1 cellular context compared by ENCODE assay signal in the genomic region with DNA sequence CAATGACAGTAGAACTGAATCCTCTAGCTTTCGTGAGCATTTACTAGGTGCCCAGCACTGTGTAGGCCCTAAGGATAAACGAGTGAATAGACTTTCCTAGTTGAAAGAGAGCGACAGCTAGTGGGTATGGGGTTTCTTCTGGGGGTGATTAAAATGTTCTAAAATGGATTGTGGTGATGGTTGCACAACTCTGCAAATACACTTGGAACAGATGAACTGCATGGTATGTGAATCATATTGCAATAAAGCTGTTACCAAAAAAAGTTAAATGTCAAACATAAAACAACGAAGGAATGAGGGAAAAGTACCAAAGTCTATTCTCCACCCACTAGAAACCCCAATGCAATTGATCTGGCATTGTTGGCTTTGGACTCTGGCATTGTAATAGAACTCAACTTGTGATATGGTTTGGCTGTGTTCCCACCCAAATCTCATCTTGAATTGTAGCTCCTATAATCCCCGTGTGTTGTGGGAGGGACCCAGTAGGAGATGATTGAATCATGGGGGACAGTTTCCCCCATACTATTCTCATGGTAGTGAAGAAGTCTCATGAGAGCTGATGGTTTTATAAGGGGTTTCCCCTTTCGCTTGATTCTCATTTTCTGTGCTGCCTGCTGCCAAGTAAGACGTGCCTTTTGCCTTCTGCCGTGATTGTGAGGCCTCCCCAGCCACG.
A peak's percentile ranks its signal among the peaks of the same experiment; 100 is the strongest.
TF ChIP-seq lines count a peak whose summit lies in the region.

No MANE protein-coding gene starts in this region.

TF ChIP-seq in K562, 482 proteins besides CTCF, POLR2A, EP300 and RAD21 (continued from another document and continues in another):
- TF ChIP-seq, protein P1, sequence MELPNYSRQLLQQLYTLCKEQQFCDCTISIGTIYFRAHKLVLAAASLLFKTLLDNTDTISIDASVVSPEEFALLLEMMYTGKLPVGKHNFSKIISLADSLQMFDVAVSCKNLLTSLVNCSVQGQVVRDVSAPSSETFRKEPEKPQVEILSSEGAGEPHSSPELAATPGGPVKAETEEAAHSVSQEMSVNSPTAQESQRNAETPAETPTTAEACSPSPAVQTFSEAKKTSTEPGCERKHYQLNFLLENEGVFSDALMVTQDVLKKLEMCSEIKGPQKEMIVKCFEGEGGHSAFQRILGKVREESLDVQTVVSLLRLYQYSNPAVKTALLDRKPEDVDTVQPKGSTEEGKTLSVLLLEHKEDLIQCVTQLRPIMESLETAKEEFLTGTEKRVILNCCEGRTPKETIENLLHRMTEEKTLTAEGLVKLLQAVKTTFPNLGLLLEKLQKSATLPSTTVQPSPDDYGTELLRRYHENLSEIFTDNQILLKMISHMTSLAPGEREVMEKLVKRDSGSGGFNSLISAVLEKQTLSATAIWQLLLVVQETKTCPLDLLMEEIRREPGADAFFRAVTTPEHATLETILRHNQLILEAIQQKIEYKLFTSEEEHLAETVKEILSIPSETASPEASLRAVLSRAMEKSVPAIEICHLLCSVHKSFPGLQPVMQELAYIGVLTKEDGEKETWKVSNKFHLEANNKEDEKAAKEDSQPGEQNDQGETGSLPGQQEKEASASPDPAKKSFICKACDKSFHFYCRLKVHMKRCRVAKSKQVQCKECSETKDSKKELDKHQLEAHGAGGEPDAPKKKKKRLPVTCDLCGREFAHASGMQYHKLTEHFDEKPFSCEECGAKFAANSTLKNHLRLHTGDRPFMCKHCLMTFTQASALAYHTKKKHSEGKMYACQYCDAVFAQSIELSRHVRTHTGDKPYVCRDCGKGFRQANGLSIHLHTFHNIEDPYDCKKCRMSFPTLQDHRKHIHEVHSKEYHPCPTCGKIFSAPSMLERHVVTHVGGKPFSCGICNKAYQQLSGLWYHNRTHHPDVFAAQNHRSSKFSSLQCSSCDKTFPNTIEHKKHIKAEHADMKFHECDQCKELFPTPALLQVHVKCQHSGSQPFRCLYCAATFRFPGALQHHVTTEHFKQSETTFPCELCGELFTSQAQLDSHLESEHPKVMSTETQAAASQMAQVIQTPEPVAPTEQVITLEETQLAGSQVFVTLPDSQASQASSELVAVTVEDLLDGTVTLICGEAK (IDR thresholded peaks at IDR 0.05), result no peak
- TF ChIP-seq, protein P1 (CRISPR knock-in tag; IDR thresholded peaks at IDR 0.05), result no peak
- TF ChIP-seq COPS2 (conservative IDR thresholded peaks at IDR 0.05), result no peak
- peak; percentile 75 for TF ChIP-seq CEBPB (tag; IDR thresholded peaks at IDR 0.05)
- no peak for TF ChIP-seq FUS (optimal IDR thresholded peaks at IDR 0.05; ENCODE audit: low read depth, low read length)
- no peak for TF ChIP-seq ZNF79 (CRISPR knock-in tag; IDR thresholded peaks at IDR 0.05; ENCODE audit: low read depth)
- no peak for TF ChIP-seq ELF1 (tag; IDR thresholded peaks at IDR 0.05)
- no peak for TF ChIP-seq ZBTB8A (IDR thresholded peaks at IDR 0.05; ENCODE audit: partially characterized antibody)
- no peak for TF ChIP-seq ZNF140 (CRISPR knock-in tag; IDR thresholded peaks at IDR 0.05)
- no peak for TF ChIP-seq TRIM25 (IDR thresholded peaks at IDR 0.05; ENCODE audit: borderline replicate concordance)
- peak; percentile 3 for TF ChIP-seq MEIS2 (IDR thresholded peaks at IDR 0.05; ENCODE audit: partially characterized antibody)
- no peak for TF ChIP-seq HNRNPLL (IDR thresholded peaks at IDR 0.05; ENCODE audit: low read depth, low read length, poor library complexity, severe bottlenecking)
- 0 out of 2 replicates have a peak, but pooled peaks have one; percentile 30 for TF ChIP-seq ZNF197 (CRISPR knock-in tag; IDR thresholded peaks at IDR 0.05; ENCODE audit: low read depth)
- TF ChIP-seq POLR2B (IDR thresholded peaks at IDR 0.05; ENCODE audit: low read depth, partially characterized antibody), result peak; percentile 11
- TF ChIP-seq, protein P2, sequence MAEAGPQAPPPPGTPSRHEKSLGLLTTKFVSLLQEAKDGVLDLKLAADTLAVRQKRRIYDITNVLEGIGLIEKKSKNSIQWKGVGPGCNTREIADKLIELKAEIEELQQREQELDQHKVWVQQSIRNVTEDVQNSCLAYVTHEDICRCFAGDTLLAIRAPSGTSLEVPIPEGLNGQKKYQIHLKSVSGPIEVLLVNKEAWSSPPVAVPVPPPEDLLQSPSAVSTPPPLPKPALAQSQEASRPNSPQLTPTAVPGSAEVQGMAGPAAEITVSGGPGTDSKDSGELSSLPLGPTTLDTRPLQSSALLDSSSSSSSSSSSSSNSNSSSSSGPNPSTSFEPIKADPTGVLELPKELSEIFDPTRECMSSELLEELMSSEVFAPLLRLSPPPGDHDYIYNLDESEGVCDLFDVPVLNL (CRISPR knock-in tag; IDR thresholded peaks at IDR 0.05; ENCODE audit: low read depth), result no peak
- no peak for TF ChIP-seq CBX5 (IDR thresholded peaks at IDR 0.05; ENCODE audit: borderline replicate concordance, low read depth)
- TF ChIP-seq ZNF280A (IDR thresholded peaks at IDR 0.05; ENCODE audit: low read depth, partially characterized antibody), result no peak
- peak; percentile 37; the same call in 1 of the 2 replicates for TF ChIP-seq ZFX (CRISPR knock-in tag; IDR thresholded peaks at IDR 0.05)
- no peak for TF ChIP-seq KLF16 (IDR thresholded peaks at IDR 0.05)
- TF ChIP-seq ZKSCAN3 (CRISPR knock-in tag; IDR thresholded peaks at IDR 0.05), result no peak
- TF ChIP-seq U2AF2 (optimal IDR thresholded peaks at IDR 0.05; ENCODE audit: low read depth, low read length), result no peak
- no peak for TF ChIP-seq ZFP36 (IDR thresholded peaks at IDR 0.05; ENCODE audit: low read depth, low read length, partially characterized antibody)
- TF ChIP-seq ZFPM2 (CRISPR knock-in tag; IDR thresholded peaks at IDR 0.05), result no peak
- TF ChIP-seq ZNF384 (IDR thresholded peaks at IDR 0.05; ENCODE audit: low read depth, low read length), result no peak
- TF ChIP-seq BRD4 (IDR thresholded peaks at IDR 0.05), result no peak
- TF ChIP-seq, protein P3, sequence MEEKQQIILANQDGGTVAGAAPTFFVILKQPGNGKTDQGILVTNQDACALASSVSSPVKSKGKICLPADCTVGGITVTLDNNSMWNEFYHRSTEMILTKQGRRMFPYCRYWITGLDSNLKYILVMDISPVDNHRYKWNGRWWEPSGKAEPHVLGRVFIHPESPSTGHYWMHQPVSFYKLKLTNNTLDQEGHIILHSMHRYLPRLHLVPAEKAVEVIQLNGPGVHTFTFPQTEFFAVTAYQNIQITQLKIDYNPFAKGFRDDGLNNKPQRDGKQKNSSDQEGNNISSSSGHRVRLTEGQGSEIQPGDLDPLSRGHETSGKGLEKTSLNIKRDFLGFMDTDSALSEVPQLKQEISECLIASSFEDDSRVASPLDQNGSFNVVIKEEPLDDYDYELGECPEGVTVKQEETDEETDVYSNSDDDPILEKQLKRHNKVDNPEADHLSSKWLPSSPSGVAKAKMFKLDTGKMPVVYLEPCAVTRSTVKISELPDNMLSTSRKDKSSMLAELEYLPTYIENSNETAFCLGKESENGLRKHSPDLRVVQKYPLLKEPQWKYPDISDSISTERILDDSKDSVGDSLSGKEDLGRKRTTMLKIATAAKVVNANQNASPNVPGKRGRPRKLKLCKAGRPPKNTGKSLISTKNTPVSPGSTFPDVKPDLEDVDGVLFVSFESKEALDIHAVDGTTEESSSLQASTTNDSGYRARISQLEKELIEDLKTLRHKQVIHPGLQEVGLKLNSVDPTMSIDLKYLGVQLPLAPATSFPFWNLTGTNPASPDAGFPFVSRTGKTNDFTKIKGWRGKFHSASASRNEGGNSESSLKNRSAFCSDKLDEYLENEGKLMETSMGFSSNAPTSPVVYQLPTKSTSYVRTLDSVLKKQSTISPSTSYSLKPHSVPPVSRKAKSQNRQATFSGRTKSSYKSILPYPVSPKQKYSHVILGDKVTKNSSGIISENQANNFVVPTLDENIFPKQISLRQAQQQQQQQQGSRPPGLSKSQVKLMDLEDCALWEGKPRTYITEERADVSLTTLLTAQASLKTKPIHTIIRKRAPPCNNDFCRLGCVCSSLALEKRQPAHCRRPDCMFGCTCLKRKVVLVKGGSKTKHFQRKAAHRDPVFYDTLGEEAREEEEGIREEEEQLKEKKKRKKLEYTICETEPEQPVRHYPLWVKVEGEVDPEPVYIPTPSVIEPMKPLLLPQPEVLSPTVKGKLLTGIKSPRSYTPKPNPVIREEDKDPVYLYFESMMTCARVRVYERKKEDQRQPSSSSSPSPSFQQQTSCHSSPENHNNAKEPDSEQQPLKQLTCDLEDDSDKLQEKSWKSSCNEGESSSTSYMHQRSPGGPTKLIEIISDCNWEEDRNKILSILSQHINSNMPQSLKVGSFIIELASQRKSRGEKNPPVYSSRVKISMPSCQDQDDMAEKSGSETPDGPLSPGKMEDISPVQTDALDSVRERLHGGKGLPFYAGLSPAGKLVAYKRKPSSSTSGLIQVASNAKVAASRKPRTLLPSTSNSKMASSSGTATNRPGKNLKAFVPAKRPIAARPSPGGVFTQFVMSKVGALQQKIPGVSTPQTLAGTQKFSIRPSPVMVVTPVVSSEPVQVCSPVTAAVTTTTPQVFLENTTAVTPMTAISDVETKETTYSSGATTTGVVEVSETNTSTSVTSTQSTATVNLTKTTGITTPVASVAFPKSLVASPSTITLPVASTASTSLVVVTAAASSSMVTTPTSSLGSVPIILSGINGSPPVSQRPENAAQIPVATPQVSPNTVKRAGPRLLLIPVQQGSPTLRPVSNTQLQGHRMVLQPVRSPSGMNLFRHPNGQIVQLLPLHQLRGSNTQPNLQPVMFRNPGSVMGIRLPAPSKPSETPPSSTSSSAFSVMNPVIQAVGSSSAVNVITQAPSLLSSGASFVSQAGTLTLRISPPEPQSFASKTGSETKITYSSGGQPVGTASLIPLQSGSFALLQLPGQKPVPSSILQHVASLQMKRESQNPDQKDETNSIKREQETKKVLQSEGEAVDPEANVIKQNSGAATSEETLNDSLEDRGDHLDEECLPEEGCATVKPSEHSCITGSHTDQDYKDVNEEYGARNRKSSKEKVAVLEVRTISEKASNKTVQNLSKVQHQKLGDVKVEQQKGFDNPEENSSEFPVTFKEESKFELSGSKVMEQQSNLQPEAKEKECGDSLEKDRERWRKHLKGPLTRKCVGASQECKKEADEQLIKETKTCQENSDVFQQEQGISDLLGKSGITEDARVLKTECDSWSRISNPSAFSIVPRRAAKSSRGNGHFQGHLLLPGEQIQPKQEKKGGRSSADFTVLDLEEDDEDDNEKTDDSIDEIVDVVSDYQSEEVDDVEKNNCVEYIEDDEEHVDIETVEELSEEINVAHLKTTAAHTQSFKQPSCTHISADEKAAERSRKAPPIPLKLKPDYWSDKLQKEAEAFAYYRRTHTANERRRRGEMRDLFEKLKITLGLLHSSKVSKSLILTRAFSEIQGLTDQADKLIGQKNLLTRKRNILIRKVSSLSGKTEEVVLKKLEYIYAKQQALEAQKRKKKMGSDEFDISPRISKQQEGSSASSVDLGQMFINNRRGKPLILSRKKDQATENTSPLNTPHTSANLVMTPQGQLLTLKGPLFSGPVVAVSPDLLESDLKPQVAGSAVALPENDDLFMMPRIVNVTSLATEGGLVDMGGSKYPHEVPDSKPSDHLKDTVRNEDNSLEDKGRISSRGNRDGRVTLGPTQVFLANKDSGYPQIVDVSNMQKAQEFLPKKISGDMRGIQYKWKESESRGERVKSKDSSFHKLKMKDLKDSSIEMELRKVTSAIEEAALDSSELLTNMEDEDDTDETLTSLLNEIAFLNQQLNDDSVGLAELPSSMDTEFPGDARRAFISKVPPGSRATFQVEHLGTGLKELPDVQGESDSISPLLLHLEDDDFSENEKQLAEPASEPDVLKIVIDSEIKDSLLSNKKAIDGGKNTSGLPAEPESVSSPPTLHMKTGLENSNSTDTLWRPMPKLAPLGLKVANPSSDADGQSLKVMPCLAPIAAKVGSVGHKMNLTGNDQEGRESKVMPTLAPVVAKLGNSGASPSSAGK (IDR thresholded peaks at IDR 0.05), result peak; percentile 26; the same call in 1 of the 2 replicates
- no peak for TF ChIP-seq ERF (CRISPR knock-in tag; IDR thresholded peaks at IDR 0.05)
- TF ChIP-seq GTF2A2 (tag; IDR thresholded peaks at IDR 0.05), result no peak
- TF ChIP-seq KLF6 (CRISPR knock-in tag; IDR thresholded peaks at IDR 0.05; ENCODE audit: borderline replicate concordance), result no peak
